33 cellular contexts compared by ENCODE assay signal in the genomic region with DNA sequence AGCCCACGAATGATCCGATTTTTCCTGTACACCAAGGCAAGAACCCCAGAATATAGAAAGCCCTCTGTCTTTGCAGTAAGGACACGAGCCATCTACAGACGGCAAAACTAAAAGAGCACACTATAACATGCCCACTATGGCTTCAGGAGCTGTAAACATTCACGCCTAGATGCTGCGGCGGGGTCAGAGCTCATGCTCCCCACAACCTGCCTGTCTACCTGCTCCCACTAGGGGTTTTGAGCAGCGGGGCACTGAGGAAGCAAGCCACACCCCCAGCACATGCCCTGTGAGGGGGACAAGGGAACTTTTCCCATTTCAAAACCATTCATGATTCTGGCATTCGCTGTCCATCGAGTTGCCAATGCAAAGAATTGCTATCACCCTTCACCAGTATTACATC.
DNase-seq lines count a peak whose midpoint lies in the region; ATAC-seq, FAIRE-seq and TF ChIP-seq lines count a peak whose summit lies in the region.
"Had no signal": no experiment of that assay in that cellular context is flagged by ENCODE, and none has a peak within 500 bp of the region (broad histone marks: within the 10 kb centered on the region; RNA-seq: fewer than 3 reads in every experiment).

No MANE protein-coding gene starts in this region.

- no peak for ATAC-seq in GM23338
- ATAC-seq: A549; CD8-positive, alpha-beta T cell had no signal

- no peak overlapping the region for H2AK5ac ChIP-seq in H1 (ENCODE audit: low read depth, low read length)

- no peak overlapping the region for H3K14ac ChIP-seq in H1 (ENCODE audit: insufficient read length)

- no peak for TF ChIP-seq CTCF in GM23338 (conservative IDR thresholded peaks at IDR 0.05; ENCODE audit: low read depth in 2 of 2)
- no peak for TF ChIP-seq CTCF in H1 (IDR thresholded peaks at IDR 0.05; ENCODE audit: control extremely low read depth in 1 of 3, insufficient read depth in 1 of 3, low read depth in 1 of 3, low read length in 3 of 3)
- no peak for TF ChIP-seq CTCF in dorsolateral prefrontal cortex (IDR thresholded peaks at IDR 0.05 in 54 of 56, conservative IDR thresholded peaks at IDR 0.05 in 2 of 56; ENCODE audit: low read depth in 1 of 56, partially characterized antibody in 56 of 56)

- H2BK12ac ChIP-seq in H1 (ENCODE audit: low read depth, low read length), result no peak overlapping the region

- no peak overlapping the region for H3K4me3 ChIP-seq in GM23338
- H3K4me3 ChIP-seq in H1 (ENCODE audit: extremely low read depth in 1 of 4, insufficient read depth in 2 of 4, low read depth in 3 of 4, low read length in 4 of 4), result no peak overlapping the region
- no peak overlapping the region for H3K4me3 ChIP-seq in dorsolateral prefrontal cortex
- H3K4me3 ChIP-seq: A549; BLaER1; BLaER1 treated with 17β-estradiol and CSF1 and Interleukin-3, amounts not matched to agents 10 nM and 100 nM had no signal

- H2BK120ac ChIP-seq in H1 (replicated peaks; ENCODE audit: low read depth, low read length), result no peak overlapping the region

- H3K4me2 ChIP-seq in GM23338 (no peak overlapping the region), H1 (ENCODE audit: insufficient read depth in 1 of 2, low read depth in 2 of 2, low read length in 2 of 2) (no peak overlapping the region)
- H3K4me2 ChIP-seq: A549; BLaER1; BLaER1 treated with 17β-estradiol and CSF1 and Interleukin-3, amounts not matched to agents 10 nM and 100 nM had no signal

- no peak for DNase-seq in GM23338 (ENCODE audit: low spot score)
- no peak for DNase-seq in H1 (ENCODE audit: low read depth in 1 of 2, low spot score in 2 of 2)
- DNase-seq in T1000 (lab: John Stamatoyannopoulos, UW), result no peak
- DNase-seq in dorsolateral prefrontal cortex, result no peak
- DNase-seq: 8988T; ACHN; AML-193; BE2C; C1 segment of cervical spinal cord; Caco-2; Calu3; CD4-positive, alpha-beta memory T cell; CD4-positive, alpha-beta T cell; CD4-positive, CD25-positive, alpha-beta regulatory T cell; CD8-positive, alpha-beta memory T cell; CD8-positive, alpha-beta T cell; COR-L47; DMS 273 treated with DMSO at 0.1 percent for 48 hours; DMS153; DMS53; DMS79; DMS79 treated with DMSO at 0.1 percent for 48 hours; DND-41; EL had no signal

- H4K8ac ChIP-seq in H1 (ENCODE audit: extremely low read depth, insufficient read depth, low read length), result no peak overlapping the region

- no peak for FAIRE-seq in H1 (lab: Jason Lieb, UNC)
- FAIRE-seq: A204.1, A549, D721Med had no signal

- no peak overlapping the region for H4K5ac ChIP-seq in H1 (ENCODE audit: insufficient read length, low read depth, low read length)

- no peaks in the 10 kb centered on the region for H3K36me3 Mint-ChIP-seq in GM23338 (ENCODE audit: low read depth)
- H3K36me3 Mint-ChIP-seq: CD14-positive monocyte; CD4-positive, alpha-beta memory T cell; CD4-positive, CD25-positive, alpha-beta regulatory T cell; CD8-positive, alpha-beta memory T cell; CD8-positive, alpha-beta T cell had no signal

- no peak overlapping the region for H2BK20ac ChIP-seq in H1 (ENCODE audit: low read length)

- H3K18ac ChIP-seq in H1 (ENCODE audit: extremely low read depth, low read length), result no peak overlapping the region

- CTCF ChIA-PET in H1 (lab: Charles Lee; ENCODE audit: partially characterized antibody), result interaction anchor here (0.8 to 1.0 kb wide), 3 partner anchors 10 to 540 kb away, joined by 3 to 4 read pairs (median 3); no protein-coding TSS in a partner anchor

- POLR2A ChIA-PET in H1 (lab: Charles Lee; ENCODE audit: partially characterized antibody), result interaction anchor here (0.7 kb wide), 1 partner anchor 86 kb away, joined by 3 read pairs; no protein-coding TSS in a partner anchor

- intact Hi-C loops in dorsolateral prefrontal cortex (cut with DNase I), result no loop called here

- H3K36me3 ChIP-seq in GM23338 (ENCODE audit: insufficient read depth) (no peaks in the 10 kb centered on the region), H1 (ENCODE audit: control insufficient read depth in 2 of 4, insufficient read depth in 4 of 4, low read length in 3 of 4) (no peaks in the 10 kb centered on the region; a peak in 1 of 8 replicates)
- H3K36me3 ChIP-seq: BE2C; BLaER1; BLaER1 treated with 17β-estradiol and CSF1 and Interleukin-3, amounts not matched to agents 10 nM and 100 nM had no signal

- H3K56ac ChIP-seq in H1 (replicated peaks; ENCODE audit: insufficient read length, low read depth, low read length), result no peak overlapping the region

- no peak overlapping the region for H3K9ac ChIP-seq in H1 (replicated peaks in 1 of 4; ENCODE audit: extremely low read depth in 1 of 4, low read depth in 3 of 4, low read length in 3 of 4)
- H3K9ac ChIP-seq: BLaER1; BLaER1 treated with 17β-estradiol and CSF1 and Interleukin-3, amounts not matched to agents 10 nM and 100 nM had no signal

- H3K9me3 ChIP-seq in H1 (ENCODE audit: insufficient read depth in 2 of 2, low read depth in 1 of 2, low read length in 1 of 2), result no peaks in the 10 kb centered on the region
- H3K9me3 ChIP-seq: A549, BE2C, BLaER1, Caco-2 had no signal

- H3K27me3 ChIP-seq in GM23338 (ENCODE audit: insufficient read depth) (no peaks in the 10 kb centered on the region), H1 (replicated peaks in 1 of 4; ENCODE audit: control insufficient read depth in 3 of 4, extremely low read depth in 1 of 4, insufficient read depth in 3 of 4, low read length in 3 of 4) (no peaks in the 10 kb centered on the region), dorsolateral prefrontal cortex (peaks cover 0 to 4% (median 0%) of the 10 kb centered on the region in 45 donors)
- H3K27me3 ChIP-seq: BE2C; BLaER1; BLaER1 treated with 17β-estradiol and CSF1 and Interleukin-3, amounts not matched to agents 10 nM and 100 nM had no signal

- no peak for TF ChIP-seq EP300 in H1 (IDR thresholded peaks at IDR 0.05; ENCODE audit: borderline replicate concordance in 1 of 2, low read depth in 2 of 2, low read length in 2 of 2)

- no peaks in the 10 kb centered on the region for H3K23me2 ChIP-seq in H1 (ENCODE audit: low read depth, low read length)

- H2BK5ac ChIP-seq in H1 (ENCODE audit: low read depth, low read length), result no peak overlapping the region

- H3K79me2 ChIP-seq in GM23338 (replicated peaks; ENCODE audit: insufficient read depth), result no peaks in the 10 kb centered on the region
- H3K79me2 ChIP-seq in H1 (ENCODE audit: control insufficient read depth in 1 of 2, insufficient read depth in 2 of 2, low read length in 2 of 2), result no peaks in the 10 kb centered on the region

- no peak overlapping the region for H3K4ac ChIP-seq in H1 (replicated peaks; ENCODE audit: insufficient read length, low read depth, low read length)

- H2AFZ ChIP-seq in GM23338 (peak overlapping the region; percentile 78; the same call in 1 of the 2 replicates), H1 (ENCODE audit: low read length) (no peak overlapping the region)

- H3K27ac ChIP-seq in GM23338 (ENCODE audit: low read depth), result no peak overlapping the region
- H3K27ac ChIP-seq in H1 (ENCODE audit: low read depth, low read length), result no peak overlapping the region
- no peak overlapping the region for H3K27ac ChIP-seq in dorsolateral prefrontal cortex
- H3K27ac ChIP-seq: 22Rv1; A549; BLaER1; BLaER1 treated with 17β-estradiol and CSF1 and Interleukin-3, amounts not matched to agents 10 nM and 100 nM; C4-2B had no signal

- 89% methylated on average over 10 of the region's 10 CpGs; no CpG with 5 or more reads in 1 of the 2 experiments for WGBS in H1 (ENCODE audit: extremely low coverage in 1 of 2, insufficient coverage in 1 of 2, insufficient read length in 1 of 2, insufficient replicate concordance in 2 of 2, low coverage in 1 of 2, low lambda C conversion rate in 2 of 2, missing lambda C conversion rate in 1 of 2), 2 experiments

- H3K23ac ChIP-seq in H1 (ENCODE audit: insufficient read length), result no peak overlapping the region

- no peak overlapping the region for H3K27ac Mint-ChIP-seq in GM23338
- H3K27ac Mint-ChIP-seq: B cell; CD14-positive monocyte; CD4-positive, alpha-beta T cell; CD4-positive, CD25-positive, alpha-beta regulatory T cell; CD8-positive, alpha-beta memory T cell; CD8-positive, alpha-beta T cell had no signal

- no peak for TF ChIP-seq POLR2A in H1 (IDR thresholded peaks at IDR 0.05; ENCODE audit: control extremely low read depth in 1 of 2, low read depth in 2 of 2, low read length in 2 of 2)

- H3K9me3 Mint-ChIP-seq in GM23338, result no peaks in the 10 kb centered on the region
- H3K9me3 Mint-ChIP-seq: CD4-positive, alpha-beta T cell; CD8-positive, alpha-beta T cell had no signal

- TF ChIP-seq RAD21 in H1 (IDR thresholded peaks at IDR 0.05 in 1 of 2, conservative IDR thresholded peaks at IDR 0.05 in 1 of 2; ENCODE audit: low read depth in 2 of 2, low read length in 2 of 2), result peak in 1 of 2 experiments; percentile 5; a peak in 1 of 4 replicates

- no peaks in the 10 kb centered on the region for H3K4me1 ChIP-seq in GM23338 (ENCODE audit: insufficient read depth)
- H3K4me1 ChIP-seq in H1 (replicated peaks in 1 of 4; ENCODE audit: control insufficient read depth in 3 of 4, insufficient read depth in 4 of 4, low read length in 3 of 4), result no peaks in the 10 kb centered on the region
- H3K4me1 ChIP-seq: A549; BE2C; BLaER1; BLaER1 treated with 17β-estradiol and CSF1 and Interleukin-3, amounts not matched to agents 10 nM and 100 nM; Caco-2 had no signal

- H4K91ac ChIP-seq in H1 (replicated peaks; ENCODE audit: insufficient read length, low read length), result no peak overlapping the region

- 0 out of 2 replicates have a peak, but pooled peaks cover 11% of the 10 kb centered on the region for H3K9me2 ChIP-seq in GM23338 (ENCODE audit: insufficient read depth)

- H4K20me1 ChIP-seq in GM23338 (replicated peaks; ENCODE audit: insufficient read depth) (no peaks in the 10 kb centered on the region), H1 (replicated peaks in 1 of 2; ENCODE audit: control insufficient read depth in 1 of 2, insufficient read depth in 2 of 2, low read length in 2 of 2) (no peaks in the 10 kb centered on the region)
- H4K20me1 ChIP-seq: BLaER1; BLaER1 treated with 17β-estradiol and CSF1 and Interleukin-3, amounts not matched to agents 10 nM and 100 nM had no signal

- H3K4me3 Mint-ChIP-seq in GM23338, result no peak overlapping the region
- H3K4me3 Mint-ChIP-seq: B cell; CD14-positive monocyte; CD4-positive, alpha-beta memory T cell; CD4-positive, alpha-beta T cell; CD4-positive, CD25-positive, alpha-beta regulatory T cell; CD8-positive, alpha-beta memory T cell; CD8-positive, alpha-beta T cell had no signal

- H3K79me1 ChIP-seq in H1 (ENCODE audit: low read depth, low read length), result no peaks in the 10 kb centered on the region

- H3K27me3 Mint-ChIP-seq in GM23338 (ENCODE audit: insufficient read depth, low read depth, poor library complexity), result no peaks in the 10 kb centered on the region
- H3K27me3 Mint-ChIP-seq: B cell had no signal

- H3K4me1 Mint-ChIP-seq in GM23338, result no peaks in the 10 kb centered on the region
- H3K4me1 Mint-ChIP-seq: B cell; CD14-positive monocyte; CD4-positive, alpha-beta memory T cell; CD4-positive, CD25-positive, alpha-beta regulatory T cell; CD8-positive, alpha-beta memory T cell had no signal

- H3F3A ChIP-seq in GM23338 (replicated peaks; ENCODE audit: low read depth), result no peaks in the 10 kb centered on the region

- H2BK15ac ChIP-seq in H1 (ENCODE audit: low read length), result no peak overlapping the region

TF ChIP-seq in GM23338, 12 proteins besides CTCF, POLR2A, EP300 and RAD21 (continues in another document):
- TF ChIP-seq EZH2 (IDR thresholded peaks at IDR 0.05; ENCODE audit: low read depth, unreplicated experiment), result no peak
